In the genomic region with DNA sequence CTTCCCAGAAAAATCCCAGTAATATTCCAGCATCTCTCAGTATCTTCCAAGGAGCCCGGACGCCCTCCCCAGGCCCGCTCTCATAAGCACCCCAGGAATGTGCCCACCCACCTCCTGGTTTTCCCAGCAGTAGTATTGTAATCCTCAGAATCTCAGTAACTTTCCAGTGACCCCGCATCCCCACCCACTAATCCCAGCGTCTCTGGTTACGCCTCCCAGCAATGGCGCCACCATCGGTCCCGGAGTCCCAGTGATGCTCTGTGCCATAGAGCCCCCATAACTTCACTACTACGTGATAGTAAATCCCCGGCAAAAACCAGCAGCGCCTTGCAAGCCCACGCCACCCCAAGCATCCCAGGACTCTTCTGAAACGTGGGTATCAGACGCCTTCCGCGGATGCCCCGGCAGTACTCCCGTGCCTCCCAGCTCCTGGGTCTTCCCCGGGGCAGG, we compare ENCODE assay signal across 8 cellular contexts. TPM values are rescaled to one million over a fixed set of nuclear protein-coding genes. Genes with fewer than 3 reads are reported as not detected.
DNase-seq lines count a peak whose midpoint lies in the region; ATAC-seq and TF ChIP-seq lines count a peak whose summit lies in the region.

No MANE protein-coding gene starts in this region.

- TF ChIP-seq EP300 in sigmoid colon (IDR thresholded peaks at IDR 0.05), result no peak

- 0 to 1% methylated on average over 20 of the region's 20 CpGs for WGBS in sigmoid colon, 2 donors

- no peaks in the 10 kb centered on the region for H3K27me3 ChIP-seq in sigmoid colon

- intact Hi-C loops in sigmoid colon (cut with DNase I), result loop anchor here (10.0 kb wide), 1 partner anchor 800 kb away; a partner anchor contains a TSS

- peak overlapping the region; percentile 46 to 87 (median 82) for H3K27ac Mint-ChIP-seq in immature natural killer cell

- peaks cover 26 to 36% of the 10 kb centered on the region in 2 donors for H3K4me1 Mint-ChIP-seq in immature natural killer cell

- H3K4me3 Mint-ChIP-seq in immature natural killer cell, result peak overlapping the region; percentile 92 to 95 (median 93)

- TF ChIP-seq CTCF in sigmoid colon (IDR thresholded peaks at IDR 0.05), result no peak

- peak; percentile 9 for ATAC-seq in HG03439 (IDR thresholded peaks at IDR 0.05; ENCODE audit: unreplicated experiment)
- ATAC-seq in SK-N-SH treated with all-trans-retinoic acid at 6 μM for 48 hours, result peak; percentile 73
- ATAC-seq in HG03565 (IDR thresholded peaks at IDR 0.05; ENCODE audit: unreplicated experiment), result no peak

- H3K36me3 Mint-ChIP-seq in immature natural killer cell, result peaks cover 0 to 3% (median 0%) of the 10 kb centered on the region in 3 donors

- peaks cover 0 to 27% (median 16%) of the 10 kb centered on the region in 4 donors for H3K4me1 ChIP-seq in sigmoid colon

- DNase-seq in GM04503 (ENCODE audit: low read depth) (peak; percentile 54), immature natural killer cell (no peak), sigmoid colon (peak; percentile 92), DMS79 treated with DMSO at 0.1 percent for 48 hours (lab: John Stamatoyannopoulos, UW) (no peak)
- DNase-seq in central memory CD4-positive, alpha-beta T cell, result peak; percentile 24

- peaks cover 0 to 42% (median 16%) of the 10 kb centered on the region in 4 donors for H3K36me3 ChIP-seq in sigmoid colon

- TF ChIP-seq POLR2A in sigmoid colon (IDR thresholded peaks at IDR 0.05), result no peak

- H3K9me3 ChIP-seq in sigmoid colon, result no peaks in the 10 kb centered on the region

- no peaks in the 10 kb centered on the region for H3K9me3 Mint-ChIP-seq in immature natural killer cell

- H3K4me3 ChIP-seq in sigmoid colon, result peak overlapping the region; percentile 72 to 89 (median 84)

- H3K27ac ChIP-seq in sigmoid colon, result peak overlapping the region; percentile 87 to 97 (median 96)

- peaks cover 0 to 3% (median 3%) of the 10 kb centered on the region in 3 donors for H3K27me3 Mint-ChIP-seq in immature natural killer cell (ENCODE audit: low read depth in 3 of 3)

TF ChIP-seq in SK-N-SH treated with all-trans-retinoic acid at 6 μM for 48 hours, 23 proteins besides CTCF, POLR2A, EP300 and RAD21:
- TF ChIP-seq, protein P1, sequence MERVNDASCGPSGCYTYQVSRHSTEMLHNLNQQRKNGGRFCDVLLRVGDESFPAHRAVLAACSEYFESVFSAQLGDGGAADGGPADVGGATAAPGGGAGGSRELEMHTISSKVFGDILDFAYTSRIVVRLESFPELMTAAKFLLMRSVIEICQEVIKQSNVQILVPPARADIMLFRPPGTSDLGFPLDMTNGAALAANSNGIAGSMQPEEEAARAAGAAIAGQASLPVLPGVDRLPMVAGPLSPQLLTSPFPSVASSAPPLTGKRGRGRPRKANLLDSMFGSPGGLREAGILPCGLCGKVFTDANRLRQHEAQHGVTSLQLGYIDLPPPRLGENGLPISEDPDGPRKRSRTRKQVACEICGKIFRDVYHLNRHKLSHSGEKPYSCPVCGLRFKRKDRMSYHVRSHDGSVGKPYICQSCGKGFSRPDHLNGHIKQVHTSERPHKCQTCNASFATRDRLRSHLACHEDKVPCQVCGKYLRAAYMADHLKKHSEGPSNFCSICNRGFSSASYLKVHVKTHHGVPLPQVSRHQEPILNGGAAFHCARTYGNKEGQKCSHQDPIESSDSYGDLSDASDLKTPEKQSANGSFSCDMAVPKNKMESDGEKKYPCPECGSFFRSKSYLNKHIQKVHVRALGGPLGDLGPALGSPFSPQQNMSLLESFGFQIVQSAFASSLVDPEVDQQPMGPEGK (CRISPR knock-in tag; IDR thresholded peaks at IDR 0.05; ENCODE audit: borderline replicate concordance), result no peak
- TF ChIP-seq ZC3H10 (CRISPR knock-in tag; IDR thresholded peaks at IDR 0.05) (no peak), PPARA (CRISPR knock-in tag; IDR thresholded peaks at IDR 0.05; ENCODE audit: borderline replicate concordance) (no peak), ARNTL (CRISPR knock-in tag; IDR thresholded peaks at IDR 0.05; ENCODE audit: borderline replicate concordance, low read depth) (no peak), SNAI2 (CRISPR knock-in tag; IDR thresholded peaks at IDR 0.05) (no peak), ZNF565 (CRISPR knock-in tag; conservative IDR thresholded peaks at IDR 0.05; ENCODE audit: low read depth) (no peak), RARB (CRISPR knock-in tag; IDR thresholded peaks at IDR 0.05) (no peak), TCF4 (CRISPR knock-in tag; IDR thresholded peaks at IDR 0.05; ENCODE audit: borderline replicate concordance) (no peak), ISL1 (CRISPR knock-in tag; IDR thresholded peaks at IDR 0.05) (no peak), BACH2 (CRISPR knock-in tag; IDR thresholded peaks at IDR 0.05; ENCODE audit: borderline replicate concordance) (no peak), ZFP3 (CRISPR knock-in tag; IDR thresholded peaks at IDR 0.05) (no peak), TOX (CRISPR knock-in tag; IDR thresholded peaks at IDR 0.05; ENCODE audit: borderline replicate concordance) (no peak)
- TF ChIP-seq, protein P2, sequence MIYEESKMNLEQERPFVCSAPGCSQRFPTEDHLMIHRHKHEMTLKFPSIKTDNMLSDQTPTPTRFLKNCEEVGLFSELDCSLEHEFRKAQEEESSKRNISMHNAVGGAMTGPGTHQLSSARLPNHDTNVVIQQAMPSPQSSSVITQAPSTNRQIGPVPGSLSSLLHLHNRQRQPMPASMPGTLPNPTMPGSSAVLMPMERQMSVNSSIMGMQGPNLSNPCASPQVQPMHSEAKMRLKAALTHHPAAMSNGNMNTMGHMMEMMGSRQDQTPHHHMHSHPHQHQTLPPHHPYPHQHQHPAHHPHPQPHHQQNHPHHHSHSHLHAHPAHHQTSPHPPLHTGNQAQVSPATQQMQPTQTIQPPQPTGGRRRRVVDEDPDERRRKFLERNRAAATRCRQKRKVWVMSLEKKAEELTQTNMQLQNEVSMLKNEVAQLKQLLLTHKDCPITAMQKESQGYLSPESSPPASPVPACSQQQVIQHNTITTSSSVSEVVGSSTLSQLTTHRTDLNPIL (CRISPR knock-in tag; IDR thresholded peaks at IDR 0.05; ENCODE audit: low read depth), result no peak
- TF ChIP-seq, protein P3, sequence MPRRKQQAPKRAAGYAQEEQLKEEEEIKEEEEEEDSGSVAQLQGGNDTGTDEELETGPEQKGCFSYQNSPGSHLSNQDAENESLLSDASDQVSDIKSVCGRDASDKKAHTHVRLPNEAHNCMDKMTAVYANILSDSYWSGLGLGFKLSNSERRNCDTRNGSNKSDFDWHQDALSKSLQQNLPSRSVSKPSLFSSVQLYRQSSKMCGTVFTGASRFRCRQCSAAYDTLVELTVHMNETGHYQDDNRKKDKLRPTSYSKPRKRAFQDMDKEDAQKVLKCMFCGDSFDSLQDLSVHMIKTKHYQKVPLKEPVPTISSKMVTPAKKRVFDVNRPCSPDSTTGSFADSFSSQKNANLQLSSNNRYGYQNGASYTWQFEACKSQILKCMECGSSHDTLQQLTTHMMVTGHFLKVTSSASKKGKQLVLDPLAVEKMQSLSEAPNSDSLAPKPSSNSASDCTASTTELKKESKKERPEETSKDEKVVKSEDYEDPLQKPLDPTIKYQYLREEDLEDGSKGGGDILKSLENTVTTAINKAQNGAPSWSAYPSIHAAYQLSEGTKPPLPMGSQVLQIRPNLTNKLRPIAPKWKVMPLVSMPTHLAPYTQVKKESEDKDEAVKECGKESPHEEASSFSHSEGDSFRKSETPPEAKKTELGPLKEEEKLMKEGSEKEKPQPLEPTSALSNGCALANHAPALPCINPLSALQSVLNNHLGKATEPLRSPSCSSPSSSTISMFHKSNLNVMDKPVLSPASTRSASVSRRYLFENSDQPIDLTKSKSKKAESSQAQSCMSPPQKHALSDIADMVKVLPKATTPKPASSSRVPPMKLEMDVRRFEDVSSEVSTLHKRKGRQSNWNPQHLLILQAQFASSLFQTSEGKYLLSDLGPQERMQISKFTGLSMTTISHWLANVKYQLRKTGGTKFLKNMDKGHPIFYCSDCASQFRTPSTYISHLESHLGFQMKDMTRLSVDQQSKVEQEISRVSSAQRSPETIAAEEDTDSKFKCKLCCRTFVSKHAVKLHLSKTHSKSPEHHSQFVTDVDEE (CRISPR knock-in tag; IDR thresholded peaks at IDR 0.05), result no peak

RNA-seq across cellular contexts. Expression of a gene that starts 1.0 kb away (rescaled TPM):
- 10 to 100 TPM in 1 of 3 donors, 1 to 10 TPM in 2; 4.9 to 17.5 (median 9.8) TPM for polyA plus RNA-seq in immature natural killer cell
- total RNA-seq in sigmoid colon, result 10 to 100 TPM; 35.2 to 77.0 (median 44.1) TPM
- 10 to 100 TPM; 13.6 to 76.3 (median 15.0) TPM for polyA plus RNA-seq in sigmoid colon

RNA-seq across cellular contexts. Expression of a gene that starts 12.1 kb away (rescaled TPM):
- polyA plus RNA-seq in immature natural killer cell, result 10 to 100 TPM in 1 of 3 donors, 1 to 10 TPM in 2; 6.6 to 17.1 (median 9.5) TPM
- total RNA-seq in sigmoid colon, result 10 to 100 TPM; 15.5 to 21.3 (median 17.1) TPM
- 10 to 100 TPM; 16.0 to 23.7 (median 16.8) TPM for polyA plus RNA-seq in sigmoid colon

RNA-seq across cellular contexts. Expression of a gene that starts 18.7 kb away (rescaled TPM):
- polyA plus RNA-seq in immature natural killer cell (1 to 10 TPM; 1.3 to 3.1 (median 1.8) TPM), sigmoid colon (10 to 100 TPM; 29.3 to 52.9 (median 31.9) TPM)
- total RNA-seq in sigmoid colon, result 100 to 1,000 TPM in 1 of 4 donors, 10 to 100 TPM in 3; 64.5 to 120 (median 69.6) TPM

RNA-seq across cellular contexts. Expression of a gene that starts 45.7 kb away (rescaled TPM):
- polyA plus RNA-seq in immature natural killer cell (1 to 10 TPM in 2 of 3 donors, under 1 TPM in 1; 0.21 to 2.8 (median 1.2) TPM), sigmoid colon (10 to 100 TPM in 1 of 3 donors, 1 to 10 TPM in 2; 5.4 to 12.3 (median 6.6) TPM)
- 1 to 10 TPM in 3 of 4 donors, not detected in 1; 2.3 to 4.8 (median 3.6) TPM for total RNA-seq in sigmoid colon

Comparison
In these comparisons a context has a peak if more than half of its experiments do, and no peak if none do; other contexts are left out.
1. DNase-seq: peak in GM04503 (single experiment), central memory CD4-positive, alpha-beta T cell (single experiment) and sigmoid colon (single experiment); none in immature natural killer cell (0 of 3) and DMS79 treated with DMSO at 0.1 percent for 48 hours (single experiment).
2. RNA of a gene that starts 18.7 kb away (polyA plus RNA-seq): 29.3 to 52.9 TPM in sigmoid colon; 1.3 to 3.1 TPM in immature natural killer cell; every median in the first group is over 4 times any median in the second.